18 cellular contexts compared by ENCODE assay signal in genomic region chr9:132740526-132741309, GRCh38.
"Had no signal": no experiment of that assay in that cellular context is flagged by ENCODE, and none has a peak within 500 bp of the region (broad histone marks: within the 10 kb centered on the region; RNA-seq: fewer than 3 reads in every experiment).

No MANE protein-coding gene starts in this region.

- H3K9me3 ChIP-seq: SK-N-SH had no signal

- DNase-seq: KBM-7, MV-4-11, NCI-H1048, NCI-H1105, NCI-H1417, NCI-H1436 treated with DMSO at 0.1 percent for 48 hours, NCI-H1694, NCI-H187 treated with DMSO at 0.1 percent for 48 hours, NCI-H2029 treated with DMSO at 0.1 percent for 48 hours, NCI-H2171 treated with DMSO at 0.1 percent for 48 hours, NCI-H345, NCI-H524, NCI-H526 treated with DMSO at 0.1 percent for 48 hours, NCI-H774, RPMI8226, SHP77, SK-N-SH, SW 1271 had no signal
